ENCODE assay signal across 36 cellular contexts in genomic region chr5:18687429-18687828, GRCh38.
"Had no signal": no experiment of that assay in that cellular context is flagged by ENCODE, and none has a peak within 500 bp of the region (broad histone marks: within the 10 kb centered on the region; RNA-seq: fewer than 3 reads in every experiment).

No MANE protein-coding gene starts in this region.

- DNase-seq: activated CD4-positive, alpha-beta memory T cell treated with anti-CD3 and anti-CD28 coated beads, Interleukin-2, amount 10 ng/mL, durations not matched to agents 7 days and 5 days; activated CD4-positive, alpha-beta T cell treated with anti-CD3 and anti-CD28 coated beads for 1 hour; activated CD4-positive, alpha-beta T cell treated with anti-CD3 and anti-CD28 coated beads for 36 hours; activated CD4-positive, alpha-beta T cell treated with anti-CD3 and anti-CD28 coated beads for 48 hours; activated CD4-positive, alpha-beta T cell treated with anti-CD3 and anti-CD28 coated beads, Interleukin-2, amount 10 ng/mL, durations not matched to agents 7 days and 5 days; activated CD4-positive, alpha-beta T cell treated with anti-CD3 and anti-CD28 coated beads, Interleukin-2, amount 50 U/mL, for 48 hours; activated CD4-positive, CD25-positive, alpha-beta regulatory T cell; activated CD8-positive, alpha-beta memory T cell treated with anti-CD3 and anti-CD28 coated beads for 24 hours; activated CD8-positive, alpha-beta memory T cell treated with anti-CD3 and anti-CD28 coated beads, Interleukin-2, amount 10 ng/mL, durations not matched to agents 7 days and 5 days; activated CD8-positive, alpha-beta memory T cell treated with anti-CD3 and anti-CD28 coated beads, Interleukin-2, amount 50 U/mL, for 48 hours; activated CD8-positive, alpha-beta T cell treated with anti-CD3 and anti-CD28 coated beads, Interleukin-2, amount 10 ng/mL, durations not matched to agents 7 days and 5 days; activated effector memory CD4-positive, alpha-beta T cell treated with Interleukin-2 at 50 U/mL for 16 hours; activated gamma-delta T cell; activated naive CD4-positive, alpha-beta T cell treated with anti-CD3 and anti-CD28 coated beads, Interleukin-2, amount 10 ng/mL, durations not matched to agents 7 days and 5 days; activated naive CD4-positive, alpha-beta T cell treated with Interleukin-2 at 50 U/mL for 16 hours; activated naive CD8-positive, alpha-beta T cell treated with anti-CD3 and anti-CD28 coated beads, Interleukin-2, amount 10 ng/mL, durations not matched to agents 7 days and 5 days; activated naive CD8-positive, alpha-beta T cell treated with anti-CD3 and anti-CD28 coated beads, Interleukin-2, amount 50 U/mL, for 24 hours; activated T-cell treated with anti-CD3 and anti-CD28 coated beads, Interleukin-2, amount 50 U/mL, for 24 hours; activated T-cell treated with anti-CD3 and anti-CD28 coated beads, Interleukin-2, amount 50 U/mL, for 48 hours; amygdala; anterior cingulate cortex; caudate nucleus; cerebellar nuclear complex; T-helper 2 cell; T-helper 9 cell had no signal

- H3K27ac Mint-ChIP-seq: activated CD4-positive, alpha-beta memory T cell treated with anti-CD3 and anti-CD28 coated beads, Interleukin-2, amount 10 ng/mL, durations not matched to agents 7 days and 5 days; activated CD4-positive, alpha-beta T cell treated with anti-CD3 and anti-CD28 coated beads for 36 hours; activated CD4-positive, alpha-beta T cell treated with anti-CD3 and anti-CD28 coated beads, Interleukin-2, amount 10 ng/mL, durations not matched to agents 7 days and 5 days; activated CD8-positive, alpha-beta memory T cell treated with anti-CD3 and anti-CD28 coated beads, Interleukin-2, amount 10 ng/mL, durations not matched to agents 7 days and 5 days; activated CD8-positive, alpha-beta T cell treated with anti-CD3 and anti-CD28 coated beads, Interleukin-2, amount 10 ng/mL, durations not matched to agents 7 days and 5 days; activated naive CD4-positive, alpha-beta T cell treated with anti-CD3 and anti-CD28 coated beads, Interleukin-2, amount 10 ng/mL, durations not matched to agents 7 days and 5 days; activated naive CD4-positive, alpha-beta T cell treated with anti-CD3 and anti-CD28 coated beads, Interleukin-2, amount 50 U/mL, for 24 hours; activated naive CD8-positive, alpha-beta T cell; activated naive CD8-positive, alpha-beta T cell treated with anti-CD3 and anti-CD28 coated beads, Interleukin-2, amount 10 ng/mL, durations not matched to agents 7 days and 5 days; activated naive CD8-positive, alpha-beta T cell treated with anti-CD3 and anti-CD28 coated beads, Interleukin-2, amount 50 U/mL, for 24 hours; activated T-cell treated with anti-CD3 and anti-CD28 coated beads, Interleukin-2, amount 50 U/mL, for 24 hours; activated T-helper 2 cell treated with anti-CD3 and anti-CD28 coated beads, Interferon-gamma antibody, Interleukin-2, Interleukin-4, amounts not matched to agents 10 μg/mL and 5 μg/mL and 100 μg/mL, durations not matched to agents 14 hours and 24 hours and 36 hours; brain; T-helper 1 cell treated with Interleukin-12 subunit alpha and Interleukin-12 subunit beta and Interleukin-4 antibody, amounts not matched to agents 30 μg/mL and 1 μg/mL, for 36 hours; T-helper 2 cell treated with Interferon-gamma antibody and Interleukin-4, amounts not matched to agents 5 μg/mL and 100 μg/mL, for 36 hours had no signal

- H3K4me3 Mint-ChIP-seq: activated CD4-positive, alpha-beta memory T cell treated with anti-CD3 and anti-CD28 coated beads, Interleukin-2, amount 10 ng/mL, durations not matched to agents 7 days and 5 days; activated CD4-positive, alpha-beta T cell treated with anti-CD3 and anti-CD28 coated beads for 36 hours; activated CD4-positive, alpha-beta T cell treated with anti-CD3 and anti-CD28 coated beads, Interleukin-2, amount 10 ng/mL, durations not matched to agents 7 days and 5 days; activated CD8-positive, alpha-beta memory T cell treated with anti-CD3 and anti-CD28 coated beads, Interleukin-2, amount 10 ng/mL, durations not matched to agents 7 days and 5 days; activated CD8-positive, alpha-beta T cell treated with anti-CD3 and anti-CD28 coated beads, Interleukin-2, amount 10 ng/mL, durations not matched to agents 7 days and 5 days; activated naive CD4-positive, alpha-beta T cell treated with anti-CD3 and anti-CD28 coated beads, Interleukin-2, amount 10 ng/mL, durations not matched to agents 7 days and 5 days; activated naive CD4-positive, alpha-beta T cell treated with anti-CD3 and anti-CD28 coated beads, Interleukin-2, amount 50 U/mL, for 24 hours; activated naive CD8-positive, alpha-beta T cell; activated naive CD8-positive, alpha-beta T cell treated with anti-CD3 and anti-CD28 coated beads, Interleukin-2, amount 10 ng/mL, durations not matched to agents 7 days and 5 days; activated naive CD8-positive, alpha-beta T cell treated with anti-CD3 and anti-CD28 coated beads, Interleukin-2, amount 50 U/mL, for 24 hours; activated T-cell treated with anti-CD3 and anti-CD28 coated beads, Interleukin-2, amount 50 U/mL, for 24 hours; brain; central memory CD8-positive, alpha-beta T cell; T-helper 1 cell treated with Interleukin-12 subunit alpha and Interleukin-12 subunit beta and Interleukin-4 antibody, amounts not matched to agents 30 μg/mL and 1 μg/mL, for 36 hours; T-helper 2 cell treated with Interferon-gamma antibody and Interleukin-4, amounts not matched to agents 5 μg/mL and 100 μg/mL, for 36 hours had no signal

- H3K4me1 ChIP-seq: ascending aorta had no signal

- ATAC-seq: activated CD4-positive, alpha-beta T cell treated with anti-CD3 and anti-CD28 coated beads for 36 hours; activated CD4-positive, CD25-positive, alpha-beta regulatory T cell treated with anti-CD3 and anti-CD28 coated beads, Interleukin-2, amount 50 U/mL, for 24 hours; activated CD8-positive, alpha-beta memory T cell treated with anti-CD3 and anti-CD28 coated beads, Interleukin-2, amount 10 ng/mL, durations not matched to agents 7 days and 5 days; activated CD8-positive, alpha-beta T cell treated with anti-CD3 and anti-CD28 coated beads, Interleukin-2, amount 10 ng/mL, durations not matched to agents 7 days and 5 days; activated naive CD8-positive, alpha-beta T cell treated with anti-CD3 and anti-CD28 coated beads, Interleukin-2, amount 50 U/mL, for 24 hours had no signal

- H3K9me3 Mint-ChIP-seq: activated CD4-positive, alpha-beta memory T cell treated with anti-CD3 and anti-CD28 coated beads, Interleukin-2, amount 10 ng/mL, durations not matched to agents 7 days and 5 days; activated CD4-positive, alpha-beta T cell treated with anti-CD3 and anti-CD28 coated beads, Interleukin-2, amount 10 ng/mL, durations not matched to agents 7 days and 5 days; activated naive CD4-positive, alpha-beta T cell treated with anti-CD3 and anti-CD28 coated beads, Interleukin-2, amount 10 ng/mL, durations not matched to agents 7 days and 5 days; activated naive CD8-positive, alpha-beta T cell treated with anti-CD3 and anti-CD28 coated beads, Interleukin-2, amount 10 ng/mL, durations not matched to agents 7 days and 5 days; activated T-helper 2 cell treated with anti-CD3 and anti-CD28 coated beads, Interferon-gamma antibody, Interleukin-2, Interleukin-4, amounts not matched to agents 10 μg/mL and 5 μg/mL and 100 μg/mL, durations not matched to agents 14 hours and 24 hours and 36 hours; brain; T-helper 1 cell treated with Interleukin-12 subunit alpha and Interleukin-12 subunit beta and Interleukin-4 antibody, amounts not matched to agents 30 μg/mL and 1 μg/mL, for 36 hours; T-helper 2 cell treated with Interferon-gamma antibody and Interleukin-4, amounts not matched to agents 5 μg/mL and 100 μg/mL, for 36 hours had no signal

- H3K36me3 ChIP-seq: ascending aorta, cardiac muscle cell had no signal

- H3K27me3 ChIP-seq: ascending aorta, cardiac muscle cell had no signal

- H3K27me3 Mint-ChIP-seq: activated CD4-positive, alpha-beta memory T cell treated with anti-CD3 and anti-CD28 coated beads, Interleukin-2, amount 10 ng/mL, durations not matched to agents 7 days and 5 days; activated CD4-positive, alpha-beta T cell treated with anti-CD3 and anti-CD28 coated beads for 36 hours; activated CD4-positive, alpha-beta T cell treated with anti-CD3 and anti-CD28 coated beads, Interleukin-2, amount 10 ng/mL, durations not matched to agents 7 days and 5 days; activated CD8-positive, alpha-beta memory T cell treated with anti-CD3 and anti-CD28 coated beads, Interleukin-2, amount 10 ng/mL, durations not matched to agents 7 days and 5 days; activated naive CD4-positive, alpha-beta T cell treated with anti-CD3 and anti-CD28 coated beads, Interleukin-2, amount 10 ng/mL, durations not matched to agents 7 days and 5 days; activated naive CD4-positive, alpha-beta T cell treated with anti-CD3 and anti-CD28 coated beads, Interleukin-2, amount 50 U/mL, for 24 hours; activated naive CD8-positive, alpha-beta T cell; activated naive CD8-positive, alpha-beta T cell treated with anti-CD3 and anti-CD28 coated beads, Interleukin-2, amount 10 ng/mL, durations not matched to agents 7 days and 5 days; activated T-cell treated with anti-CD3 and anti-CD28 coated beads, Interleukin-2, amount 50 U/mL, for 24 hours; central memory CD8-positive, alpha-beta T cell had no signal

- H3K27ac ChIP-seq: ascending aorta, cardiac muscle cell, VCaP had no signal

- H3K4me3 ChIP-seq: ascending aorta, cardiac muscle cell had no signal

- H3K36me3 Mint-ChIP-seq: activated CD8-positive, alpha-beta memory T cell treated with anti-CD3 and anti-CD28 coated beads, Interleukin-2, amount 10 ng/mL, durations not matched to agents 7 days and 5 days; activated naive CD4-positive, alpha-beta T cell treated with anti-CD3 and anti-CD28 coated beads, Interleukin-2, amount 10 ng/mL, durations not matched to agents 7 days and 5 days; activated naive CD4-positive, alpha-beta T cell treated with anti-CD3 and anti-CD28 coated beads, Interleukin-2, amount 50 U/mL, for 24 hours; activated naive CD8-positive, alpha-beta T cell; activated naive CD8-positive, alpha-beta T cell treated with anti-CD3 and anti-CD28 coated beads, Interleukin-2, amount 10 ng/mL, durations not matched to agents 7 days and 5 days; brain had no signal

- H3K4me1 Mint-ChIP-seq: activated CD4-positive, alpha-beta memory T cell treated with anti-CD3 and anti-CD28 coated beads, Interleukin-2, amount 10 ng/mL, durations not matched to agents 7 days and 5 days; activated CD4-positive, alpha-beta T cell treated with anti-CD3 and anti-CD28 coated beads for 36 hours; activated CD4-positive, alpha-beta T cell treated with anti-CD3 and anti-CD28 coated beads, Interleukin-2, amount 10 ng/mL, durations not matched to agents 7 days and 5 days; activated CD8-positive, alpha-beta memory T cell treated with anti-CD3 and anti-CD28 coated beads, Interleukin-2, amount 10 ng/mL, durations not matched to agents 7 days and 5 days; activated naive CD4-positive, alpha-beta T cell treated with anti-CD3 and anti-CD28 coated beads, Interleukin-2, amount 10 ng/mL, durations not matched to agents 7 days and 5 days; activated naive CD4-positive, alpha-beta T cell treated with anti-CD3 and anti-CD28 coated beads, Interleukin-2, amount 50 U/mL, for 24 hours; activated naive CD8-positive, alpha-beta T cell treated with anti-CD3 and anti-CD28 coated beads, Interleukin-2, amount 10 ng/mL, durations not matched to agents 7 days and 5 days; activated naive CD8-positive, alpha-beta T cell treated with anti-CD3 and anti-CD28 coated beads, Interleukin-2, amount 50 U/mL, for 24 hours; brain; central memory CD8-positive, alpha-beta T cell had no signal
